In genomic region chrX:20267599-20267923, GRCh38 we compare ENCODE assay signal across 8 cellular contexts. TPM values are rescaled to one million over a fixed set of nuclear protein-coding genes. Genes with fewer than 3 reads are reported as not detected.
DNase-seq lines count a peak whose midpoint lies in the region; ATAC-seq and TF ChIP-seq lines count a peak whose summit lies in the region.

No MANE protein-coding gene starts in this region.

- peak overlapping the region; percentile 71 for H3K27ac ChIP-seq in CD4-positive, alpha-beta memory T cell (ENCODE audit: low read depth, low read length)
- H3K27ac ChIP-seq in RWPE1, result peak overlapping the region; percentile 85

- H3K4me1 ChIP-seq in CD4-positive, alpha-beta memory T cell (ENCODE audit: insufficient read depth, low read length), result peaks cover 15% of the 10 kb centered on the region

- POLR2A ChIA-PET in CD4-positive, alpha-beta memory T cell (lab: Charles Lee; ENCODE audit: partially characterized antibody), result interaction anchor here (1.0 to 4.8 kb wide), 7 partner anchors 15 to 172 kb away, joined by 3 to 47 read pairs (median 5); no protein-coding TSS in a partner anchor
- POLR2A ChIA-PET in RWPE1 (lab: Yijun Ruan, JAX; ENCODE audit: low non-redundant PET), result interaction anchor here (0.6 kb wide), 2 partner anchors 141 to 148 kb away, joined by 4 to 5 read pairs; no protein-coding TSS in a partner anchor

- peaks cover 3 to 15% of the 10 kb centered on the region in 2 donors for H3K36me3 Mint-ChIP-seq in CD4-positive, alpha-beta memory T cell
- no peaks in the 10 kb centered on the region for H3K36me3 Mint-ChIP-seq in osteocyte (ENCODE audit: unreplicated experiment)

- intact Hi-C loops in CD4-positive, alpha-beta memory T cell (cut with micrococcal nuclease), result loop anchor here (5.0 kb wide), 1 partner anchor 125 kb away; the partner anchor contains the start of gene EIF1AX

- H3K27ac Mint-ChIP-seq in CD4-positive, alpha-beta memory T cell, result peak overlapping the region; percentile 92 to 96 (median 94)
- peak overlapping the region; percentile 81 for H3K27ac Mint-ChIP-seq in osteocyte (ENCODE audit: unreplicated experiment)

- TF ChIP-seq CTCF in RWPE1 (conservative IDR thresholded peaks at IDR 0.05; ENCODE audit: low read depth) (no peak), epithelial cell of proximal tubule (conservative IDR thresholded peaks at IDR 0.05; ENCODE audit: low read depth, low read length) (no peak), osteocyte (IDR thresholded peaks at IDR 0.05) (no peak)

- no peaks in the 10 kb centered on the region for H3K27me3 ChIP-seq in CD4-positive, alpha-beta memory T cell (ENCODE audit: insufficient read depth, low read length)

- no peak for DNase-seq in CD4-positive, alpha-beta memory T cell
- DNase-seq in RWPE1 (ENCODE audit: low spot score) (no peak), epithelial cell of proximal tubule (ENCODE audit: low read depth) (no peak), osteocyte (ENCODE audit: extremely low spot score, unreplicated experiment) (no peak), COLO668 (lab: John Stamatoyannopoulos, UW; ENCODE audit: unreplicated experiment) (no peak)
- no peak for DNase-seq in stimulated activated CD4-positive, alpha-beta T cell treated with anti-CD3 and anti-CD28 coated beads, Interleukin-15, amount 100 ng/mL, for 24 hours

- H3K9me3 Mint-ChIP-seq in CD4-positive, alpha-beta memory T cell, result no peaks in the 10 kb centered on the region
- H3K9me3 Mint-ChIP-seq in osteocyte (ENCODE audit: unreplicated experiment), result no peaks in the 10 kb centered on the region

- no peak for ATAC-seq in HG03457 (IDR thresholded peaks at IDR 0.05; ENCODE audit: unreplicated experiment)
- ATAC-seq in HG03139 (IDR thresholded peaks at IDR 0.05; ENCODE audit: unreplicated experiment), result no peak

- CTCF ChIA-PET in CD4-positive, alpha-beta memory T cell (lab: Charles Lee; ENCODE audit: partially characterized antibody), result interaction anchor here (2.2 kb wide), 1 partner anchor 14 kb away, joined by 5 read pairs; no protein-coding TSS in a partner anchor
- CTCF ChIA-PET in RWPE1 (lab: Yijun Ruan, JAX), result interaction anchor here (0.6 kb wide), 1 partner anchor 190 kb away, joined by 3 read pairs; no protein-coding TSS in a partner anchor

- peak overlapping the region; percentile 87 to 98 (median 90) for H3K4me3 Mint-ChIP-seq in CD4-positive, alpha-beta memory T cell
- H3K4me3 Mint-ChIP-seq in osteocyte (ENCODE audit: unreplicated experiment), result peak overlapping the region; percentile 85

- no peaks in the 10 kb centered on the region for H3K9me3 ChIP-seq in CD4-positive, alpha-beta memory T cell (ENCODE audit: control insufficient read depth in 1 of 2, low read length in 2 of 2)

- H3K4me1 Mint-ChIP-seq in CD4-positive, alpha-beta memory T cell, result peaks cover 5 to 17% (median 8%) of the 10 kb centered on the region in 4 donors
- H3K4me1 Mint-ChIP-seq in osteocyte (ENCODE audit: unreplicated experiment), result peaks cover 13% of the 10 kb centered on the region

- peak overlapping the region; percentile 47 to 68 for H3K4me3 ChIP-seq in CD4-positive, alpha-beta memory T cell (ENCODE audit: low read length in 2 of 2)
- peak overlapping the region; percentile 76 for H3K4me3 ChIP-seq in epithelial cell of proximal tubule (ENCODE audit: low read depth, low read length)

- H3K36me3 ChIP-seq in CD4-positive, alpha-beta memory T cell (ENCODE audit: insufficient read depth, low read length), result no peaks in the 10 kb centered on the region

- H3K27me3 Mint-ChIP-seq in CD4-positive, alpha-beta memory T cell, result no peaks in the 10 kb centered on the region
- no peaks in the 10 kb centered on the region for H3K27me3 Mint-ChIP-seq in osteocyte (ENCODE audit: unreplicated experiment)

RNA-seq across cellular contexts. Expression of gene RPS6KA3, which starts 0.9 kb away (rescaled TPM):
- 100 to 1,000 TPM; 130 to 139 TPM for total RNA-seq in CD4-positive, alpha-beta memory T cell
- 10 to 100 TPM; 39.7 to 68.1 TPM for polyA plus RNA-seq in CD4-positive, alpha-beta memory T cell
- 17.2 and 17.5 TPM in 2 replicates for total RNA-seq in epithelial cell of proximal tubule
- 21.8 TPM in 2 replicates for total RNA-seq in osteocyte
